ENCODE assay signal across 20 cellular contexts in the genomic region with DNA sequence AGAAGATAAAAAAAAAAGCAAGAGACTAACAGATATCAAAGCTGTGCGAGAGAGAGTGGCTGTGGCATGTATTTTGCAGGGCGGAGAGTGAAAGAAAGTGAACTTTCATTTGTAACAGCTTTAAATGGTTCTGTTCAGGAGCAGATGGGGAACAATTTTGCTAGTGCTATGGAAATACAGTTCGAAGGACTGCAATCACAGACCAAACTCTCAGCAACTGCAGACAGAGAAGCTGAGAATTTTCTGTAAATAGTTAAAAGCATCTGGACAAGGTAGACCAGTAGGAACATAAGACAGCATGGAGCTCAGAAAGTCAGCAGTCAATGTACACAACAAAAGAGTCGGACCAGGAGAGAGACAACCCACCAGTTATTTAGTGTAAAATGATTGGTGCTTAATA.
DNase-seq lines count a peak whose midpoint lies in the region; ATAC-seq and TF ChIP-seq lines count a peak whose summit lies in the region.
"Had no signal": no experiment of that assay in that cellular context is flagged by ENCODE, and none has a peak within 500 bp of the region (broad histone marks: within the 10 kb centered on the region; RNA-seq: fewer than 3 reads in every experiment).

No MANE protein-coding gene starts in this region.

- H3K9ac ChIP-seq in smooth muscle cell (ENCODE audit: low read depth), result no peak overlapping the region
- H3K9ac ChIP-seq: BLaER1 had no signal

- ATAC-seq in sciatic nerve (no peak), GM19328 (IDR thresholded peaks at IDR 0.05; ENCODE audit: unreplicated experiment) (no peak)
- ATAC-seq: CD8-positive, alpha-beta T cell had no signal

- peaks cover 7% of the 10 kb centered on the region for H3F3A ChIP-seq in smooth muscle cell (ENCODE audit: low read depth)

- H3K9me3 ChIP-seq in esophagus muscularis mucosa, result no peaks in the 10 kb centered on the region
- no peaks in the 10 kb centered on the region for H3K9me3 ChIP-seq in hepatocyte (ENCODE audit: low read depth)
- H3K9me3 ChIP-seq in smooth muscle cell (replicated peaks; ENCODE audit: low read depth), result no peaks in the 10 kb centered on the region
- no peaks in the 10 kb centered on the region for H3K9me3 ChIP-seq in ovary
- H3K9me3 ChIP-seq: BLaER1 had no signal

- H3K9me3 Mint-ChIP-seq in HFFc6, result no peaks in the 10 kb centered on the region
- no peaks in the 10 kb centered on the region for H3K9me3 Mint-ChIP-seq in activated T-helper 1 cell treated with anti-CD3 and anti-CD28 coated beads, Interleukin-12 subunit alpha, Interleukin-12 subunit beta, Interleukin-2, Interleukin-4 antibody, amounts not matched to agents 30 ng/mL and 10 ng/mL and 1 ng/mL, durations not matched to agents 14 hours and 24 hours and 36 hours
- H3K9me3 Mint-ChIP-seq: CD4-positive, CD25-positive, alpha-beta regulatory T cell; CD8-positive, alpha-beta T cell had no signal

- intact Hi-C loops in esophagus muscularis mucosa (cut with DNase I) (no loop called here), sciatic nerve (cut with DNase I) (no loop called here), ovary (cut with DNase I) (no loop called here)
- intact Hi-C loops in activated T-helper 1 cell treated with anti-CD3 and anti-CD28 coated beads, Interleukin-12 subunit alpha, Interleukin-12 subunit beta, Interleukin-2, Interleukin-4 antibody, amounts not matched to agents 30 ng/mL and 10 ng/mL and 1 ng/mL, durations not matched to agents 14 hours and 24 hours and 36 hours (cut with micrococcal nuclease), result no loop called here

- TF ChIP-seq POLR2A in esophagus muscularis mucosa (IDR thresholded peaks at IDR 0.05; ENCODE audit: low read depth) (no peak), ovary (IDR thresholded peaks at IDR 0.05) (no peak)

- no peaks in the 10 kb centered on the region for H3K36me3 Mint-ChIP-seq in HFFc6 (ENCODE audit: low read depth)
- no peaks in the 10 kb centered on the region for H3K36me3 Mint-ChIP-seq in activated T-helper 1 cell treated with anti-CD3 and anti-CD28 coated beads, Interleukin-12 subunit alpha, Interleukin-12 subunit beta, Interleukin-2, Interleukin-4 antibody, amounts not matched to agents 30 ng/mL and 10 ng/mL and 1 ng/mL, durations not matched to agents 14 hours and 24 hours and 36 hours (ENCODE audit: low read depth)
- H3K36me3 Mint-ChIP-seq: CD4-positive, CD25-positive, alpha-beta regulatory T cell; CD8-positive, alpha-beta T cell had no signal

- H2AFZ ChIP-seq in hepatocyte (no peak overlapping the region), smooth muscle cell (ENCODE audit: low read depth) (peak overlapping the region; percentile 21)

- H3K27me3 Mint-ChIP-seq in HFFc6 (ENCODE audit: insufficient read depth), result peaks cover 7% of the 10 kb centered on the region
- H3K27me3 Mint-ChIP-seq in activated T-helper 1 cell treated with anti-CD3 and anti-CD28 coated beads, Interleukin-12 subunit alpha, Interleukin-12 subunit beta, Interleukin-2, Interleukin-4 antibody, amounts not matched to agents 30 ng/mL and 10 ng/mL and 1 ng/mL, durations not matched to agents 14 hours and 24 hours and 36 hours (ENCODE audit: insufficient read depth), result peaks cover 5% of the 10 kb centered on the region

- H3K4me1 ChIP-seq in esophagus muscularis mucosa (no peaks in the 10 kb centered on the region), hepatocyte (ENCODE audit: insufficient read depth) (peaks cover 18% of the 10 kb centered on the region), smooth muscle cell (ENCODE audit: low read depth) (no peaks in the 10 kb centered on the region), ovary (ENCODE audit: insufficient read depth) (no peaks in the 10 kb centered on the region)
- H3K4me1 ChIP-seq: BLaER1 had no signal

- H3K36me3 ChIP-seq in esophagus muscularis mucosa (no peaks in the 10 kb centered on the region), hepatocyte (replicated peaks; ENCODE audit: insufficient read depth, low read depth) (no peaks in the 10 kb centered on the region), smooth muscle cell (ENCODE audit: low read depth) (no peaks in the 10 kb centered on the region), ovary (no peaks in the 10 kb centered on the region)
- H3K36me3 ChIP-seq: BLaER1 had no signal

- peak overlapping the region; percentile 18 for H3K4me2 ChIP-seq in hepatocyte
- H3K4me2 ChIP-seq in smooth muscle cell, result no peak overlapping the region
- H3K4me2 ChIP-seq: BLaER1 had no signal

- DNase-seq in HFFc6 (no peak), esophagus muscularis mucosa (ENCODE audit: extremely low spot score) (peak; percentile 34), hepatocyte (ENCODE audit: low spot score) (no peak), smooth muscle cell (lab: John Stamatoyannopoulos, UW; ENCODE audit: unreplicated experiment) (no peak), sciatic nerve (ENCODE audit: low spot score) (no peak), ovary (no peak)
- DNase-seq in activated T-helper 1 cell treated with anti-CD3 and anti-CD28 coated beads, Interleukin-12 subunit alpha, Interleukin-12 subunit beta, Interleukin-2, Interleukin-4 antibody, amounts not matched to agents 30 ng/mL and 10 ng/mL and 1 ng/mL, durations not matched to agents 14 hours and 24 hours and 36 hours (ENCODE audit: low spot score), result no peak
- DNase-seq: CD4-positive, CD25-positive, alpha-beta regulatory T cell; CD8-positive, alpha-beta T cell; DMS 273 treated with DMSO at 0.1 percent for 48 hours; DMS79; EL; GDM1; GOT3; H7; HCEC 1CT had no signal

- no peak overlapping the region for H3K4me3 ChIP-seq in esophagus muscularis mucosa
- H3K4me3 ChIP-seq in hepatocyte, result no peak overlapping the region
- H3K4me3 ChIP-seq in smooth muscle cell, result no peak overlapping the region
- no peak overlapping the region for H3K4me3 ChIP-seq in ovary
- H3K4me3 ChIP-seq: BLaER1 had no signal

- TF ChIP-seq EP300 in esophagus muscularis mucosa (IDR thresholded peaks at IDR 0.05), result no peak
- no peak for TF ChIP-seq EP300 in ovary (IDR thresholded peaks at IDR 0.05)

- H3K4me1 Mint-ChIP-seq in HFFc6 (ENCODE audit: low read depth), result peaks cover 11% of the 10 kb centered on the region; the same call in 1 of the 2 replicates
- H3K4me1 Mint-ChIP-seq in activated T-helper 1 cell treated with anti-CD3 and anti-CD28 coated beads, Interleukin-12 subunit alpha, Interleukin-12 subunit beta, Interleukin-2, Interleukin-4 antibody, amounts not matched to agents 30 ng/mL and 10 ng/mL and 1 ng/mL, durations not matched to agents 14 hours and 24 hours and 36 hours (ENCODE audit: low read depth), result no peaks in the 10 kb centered on the region
- H3K4me1 Mint-ChIP-seq: B cell; CD4-positive, CD25-positive, alpha-beta regulatory T cell had no signal

- peak overlapping the region; percentile 53; the same call in 1 of the 2 replicates for H3K4me3 Mint-ChIP-seq in HFFc6
- no peak overlapping the region for H3K4me3 Mint-ChIP-seq in activated T-helper 1 cell treated with anti-CD3 and anti-CD28 coated beads, Interleukin-12 subunit alpha, Interleukin-12 subunit beta, Interleukin-2, Interleukin-4 antibody, amounts not matched to agents 30 ng/mL and 10 ng/mL and 1 ng/mL, durations not matched to agents 14 hours and 24 hours and 36 hours
- H3K4me3 Mint-ChIP-seq: B cell; CD4-positive, CD25-positive, alpha-beta regulatory T cell; CD8-positive, alpha-beta T cell had no signal

- H3K27ac ChIP-seq in esophagus muscularis mucosa (replicated peaks in 1 of 4) (no peak overlapping the region), hepatocyte (no peak overlapping the region), smooth muscle cell (ENCODE audit: low read depth) (no peak overlapping the region), ovary (no peak overlapping the region)
- H3K27ac ChIP-seq: BLaER1, C4-2B had no signal

- H4K20me1 ChIP-seq in hepatocyte (ENCODE audit: insufficient read depth, poor library complexity, severe bottlenecking) (no peaks in the 10 kb centered on the region), smooth muscle cell (ENCODE audit: low read depth) (no peaks in the 10 kb centered on the region)
- H4K20me1 ChIP-seq: BLaER1 had no signal

- H3K79me2 ChIP-seq in hepatocyte (no peaks in the 10 kb centered on the region), smooth muscle cell (ENCODE audit: low read depth) (no peaks in the 10 kb centered on the region)

- TF ChIP-seq CTCF in HFFc6 (IDR thresholded peaks at IDR 0.05) (no peak), esophagus muscularis mucosa (IDR thresholded peaks at IDR 0.05) (no peak), hepatocyte (IDR thresholded peaks at IDR 0.05; ENCODE audit: poor library complexity) (no peak), smooth muscle cell (IDR thresholded peaks at IDR 0.05; ENCODE audit: borderline replicate concordance, insufficient read depth, poor library complexity, severe bottlenecking) (no peak), ovary (IDR thresholded peaks at IDR 0.05) (no peak)

- H3K27ac Mint-ChIP-seq in HFFc6, result no peak overlapping the region
- H3K27ac Mint-ChIP-seq in activated T-helper 1 cell treated with anti-CD3 and anti-CD28 coated beads, Interleukin-12 subunit alpha, Interleukin-12 subunit beta, Interleukin-2, Interleukin-4 antibody, amounts not matched to agents 30 ng/mL and 10 ng/mL and 1 ng/mL, durations not matched to agents 14 hours and 24 hours and 36 hours, result no peak overlapping the region
- H3K27ac Mint-ChIP-seq: B cell; CD4-positive, CD25-positive, alpha-beta regulatory T cell; CD8-positive, alpha-beta T cell had no signal

- H3K9me2 ChIP-seq in hepatocyte (replicated peaks; ENCODE audit: insufficient read depth), result no peaks in the 10 kb centered on the region

- 78% methylated on average over 4 of the region's 4 CpGs for WGBS in esophagus muscularis mucosa
- WGBS in hepatocyte (ENCODE audit: low lambda C conversion rate, missing lambda C conversion rate), result 62% methylated on average over 4 of the region's 4 CpGs
- 77% methylated on average over 4 of the region's 4 CpGs for WGBS in smooth muscle cell (ENCODE audit: low lambda C conversion rate)
- 57 to 69% (median 58%) methylated on average over 4 of the region's 4 CpGs for WGBS in ovary, 3 donors

- no peaks in the 10 kb centered on the region for H3K27me3 ChIP-seq in esophagus muscularis mucosa
- H3K27me3 ChIP-seq in hepatocyte, result no peaks in the 10 kb centered on the region
- no peaks in the 10 kb centered on the region for H3K27me3 ChIP-seq in smooth muscle cell (ENCODE audit: low read depth)
- no peaks in the 10 kb centered on the region for H3K27me3 ChIP-seq in ovary
- H3K27me3 ChIP-seq: BLaER1 had no signal
